Comparison of ENCODE assay signal across 23 cellular contexts in the genomic region with DNA sequence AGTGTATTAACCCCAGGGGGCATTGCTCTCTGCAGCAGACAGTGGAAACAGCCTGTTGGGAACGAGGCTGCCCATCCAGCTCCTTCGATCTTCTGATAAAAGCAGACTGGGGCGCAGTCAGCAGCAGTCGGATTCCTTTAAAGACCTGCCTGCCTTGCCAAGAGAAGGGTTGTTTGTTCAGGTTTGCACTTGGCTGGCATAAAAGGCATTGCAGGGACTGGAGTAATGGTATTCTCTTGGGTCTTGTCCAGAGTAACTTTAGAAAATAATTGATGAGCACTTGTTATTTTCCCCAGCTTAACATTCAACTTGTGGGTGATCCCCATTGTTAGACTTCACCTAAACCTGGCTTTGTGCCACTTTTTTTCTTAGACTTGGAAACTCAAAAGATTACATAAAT.
DNase-seq lines count a peak whose midpoint lies in the region; ATAC-seq and TF ChIP-seq lines count a peak whose summit lies in the region.
"Had no signal": no experiment of that assay in that cellular context is flagged by ENCODE, and none has a peak within 500 bp of the region (broad histone marks: within the 10 kb centered on the region; RNA-seq: fewer than 3 reads in every experiment).

No MANE protein-coding gene starts in this region.

- H3K36me3 ChIP-seq in BLaER1: no peaks in the 10 kb centered on the region
- no peaks in the 10 kb centered on the region for H3K36me3 ChIP-seq in GM23248 (ENCODE audit: low read depth)
- H3K36me3 ChIP-seq in transverse colon: no peaks in the 10 kb centered on the region
- H3K36me3 ChIP-seq: MG63 had no signal

- intact Hi-C loops in transverse colon (cut with DNase I; ENCODE audit: low total_unique reads): no loop called here

- H3K4me2 ChIP-seq in BLaER1 (0 out of 2 replicates have a peak overlapping the region, but pooled peaks have one; percentile 63), GM23248 (ENCODE audit: unreplicated experiment) (no peak overlapping the region)
- H3K4me2 ChIP-seq: A549, SK-N-SH had no signal

- H3K4me1 ChIP-seq in BLaER1: peaks cover 62% of the 10 kb centered on the region
- H3K4me1 ChIP-seq in GM23248 (ENCODE audit: insufficient read depth): no peaks in the 10 kb centered on the region
- peaks cover 0 to 3% (median 0%) of the 10 kb centered on the region in 4 donors for H3K4me1 ChIP-seq in transverse colon
- H3K4me1 ChIP-seq: A549 had no signal

- H3K9me3 ChIP-seq in BLaER1: peaks cover 7% of the 10 kb centered on the region; the same call in 1 of the 2 replicates
- no peaks in the 10 kb centered on the region for H3K9me3 ChIP-seq in GM23248 (ENCODE audit: low read depth)
- H3K9me3 ChIP-seq in transverse colon: no peaks in the 10 kb centered on the region
- H3K9me3 ChIP-seq: A549, MG63, SK-N-SH had no signal

- no peaks in the 10 kb centered on the region for H3K79me2 ChIP-seq in GM23248 (ENCODE audit: insufficient read depth)

- H3K27me3 ChIP-seq in BLaER1 (no peaks in the 10 kb centered on the region), GM23248 (replicated peaks; ENCODE audit: insufficient read depth) (no peaks in the 10 kb centered on the region), transverse colon (no peaks in the 10 kb centered on the region)
- H3K27me3 ChIP-seq: MG63 had no signal

- no peak overlapping the region for H2AFZ ChIP-seq in GM23248

- no peak for TF ChIP-seq POLR2A in transverse colon (IDR thresholded peaks at IDR 0.05)

- no peak for TF ChIP-seq CTCF in transverse colon (IDR thresholded peaks at IDR 0.05)

- no peaks in the 10 kb centered on the region for H3F3A ChIP-seq in GM23248 (ENCODE audit: insufficient read depth)

- no peak overlapping the region for H3K4me3 ChIP-seq in BLaER1
- no peak overlapping the region for H3K4me3 ChIP-seq in GM23248
- no peak overlapping the region for H3K4me3 ChIP-seq in transverse colon
- H3K4me3 ChIP-seq: A549, MG63 had no signal

- H3K9ac ChIP-seq in BLaER1 (no peak overlapping the region), GM23248 (no peak overlapping the region)
- H3K9ac ChIP-seq: SK-N-SH had no signal

- in situ Hi-C loops in GM23248 (cut with MboI) (no loop called here), transverse colon (cut with MboI; ENCODE audit: low pct_ligation_motif_present in 1 of 4, low pct_unique_long_range_greater_than_20kb in 1 of 4, low sequenced_read_pairs in 3 of 4) (loop anchor here in 1 of 4 donors (25.0 kb wide), 1 partner anchor 221 kb away; no protein-coding TSS in a partner anchor)

- WGBS in GM23248 (ENCODE audit: low coverage in 1 of 2, low lambda C conversion rate in 2 of 2, missing lambda C conversion rate in 2 of 2), 2 experiments: 17 to 29% methylated on average over 4 of the region's 4 CpGs
- 82% methylated on average over 4 of the region's 4 CpGs; no CpG with 5 or more reads in 1 of the 2 donors for WGBS in transverse colon (ENCODE audit: low coverage in 1 of 2), 2 donors

- H3K27ac ChIP-seq in BLaER1 (no peak overlapping the region), GM23248 (no peak overlapping the region), transverse colon (no peak overlapping the region)
- H3K27ac ChIP-seq: A549 had no signal

- ATAC-seq in esophagus mucosa (no peak), GM21447 (IDR thresholded peaks at IDR 0.05; ENCODE audit: unreplicated experiment) (no peak), GM18870 (IDR thresholded peaks at IDR 0.05; ENCODE audit: unreplicated experiment) (no peak)
- ATAC-seq: A549, PC-3, T-cell had no signal

- DNase-seq in GM23248 (peak; percentile 1), NCI-H69 (lab: John Stamatoyannopoulos, UW) (peak; percentile 53), kidney tubule cell (ENCODE audit: low spot score) (peak; percentile 23), transverse colon (no peak)
- DNase-seq: C1 segment of cervical spinal cord; CD8-positive, alpha-beta memory T cell; DND-41; IMR-90; MG63; NCI-H1048; NCI-H2081 treated with DMSO at 0.1 percent for 48 hours; NCI-H510A; NCI-H774; PC-3; RPMI8226; SHP77 treated with DMSO at 0.1 percent for 48 hours; T-cell had no signal

- TF ChIP-seq EP300 in transverse colon (IDR thresholded peaks at IDR 0.05; ENCODE audit: low read depth): no peak

- H4K20me1 ChIP-seq in BLaER1: no peaks in the 10 kb centered on the region
- no peaks in the 10 kb centered on the region for H4K20me1 ChIP-seq in GM23248 (ENCODE audit: insufficient read depth)

- no peaks in the 10 kb centered on the region for H3K9me2 ChIP-seq in GM23248 (ENCODE audit: insufficient read depth)
- H3K9me2 ChIP-seq: SK-N-SH had no signal
